8 cellular contexts compared by ENCODE assay signal in genomic region chr17:42016952-42017865, GRCh38. TPM values are rescaled to one million over a fixed set of nuclear protein-coding genes. Genes with fewer than 3 reads are reported as not detected.
A peak's percentile ranks its signal among the peaks of the same experiment; 100 is the strongest.
DNase-seq lines count a peak whose midpoint lies in the region; ATAC-seq, FAIRE-seq and TF ChIP-seq lines count a peak whose summit lies in the region.

DNAJC7 (minus strand) TSS chr17:42017439; CDS start chr17:42017416, 23 bp downstream.

- intact Hi-C loops in kidney (cut with DNase I) = no loop called here

- peak within 1 kb of the TSS; percentile 99 for H3K4me3 Mint-ChIP-seq in central memory CD8-positive, alpha-beta T cell

- H3K27ac ChIP-seq in kidney (ENCODE audit: low read depth in 2 of 2, low read length in 2 of 2) = peak within 1 kb of the TSS; percentile 94 to 95

- peak within 1 kb of the TSS; percentile 99 to 100 for H3K9ac ChIP-seq in kidney (ENCODE audit: low read length in 2 of 2)

- H3K9me3 ChIP-seq in kidney (ENCODE audit: control insufficient read depth in 1 of 2, low read length in 2 of 2) = no peaks in the 10 kb centered on the region

- peaks cover 28 to 31% of the 10 kb centered on the region in 2 donors for H3K4me1 ChIP-seq in kidney (ENCODE audit: control insufficient read depth in 1 of 2, insufficient read depth in 1 of 2, low read depth in 1 of 2, low read length in 2 of 2)

- no peak for TF ChIP-seq CTCF in AG09309 (IDR thresholded peaks at IDR 0.05; ENCODE audit: control insufficient read depth, insufficient read depth, low read depth, low read length, missing control alignments)
- TF ChIP-seq CTCF in kidney (IDR thresholded peaks at IDR 0.05; ENCODE audit: borderline replicate concordance, extremely low read depth, insufficient read depth) = peak; percentile 7

- peak within 1 kb of the TSS; percentile 96 for H3K27ac Mint-ChIP-seq in central memory CD8-positive, alpha-beta T cell (ENCODE audit: low read depth)

- no peaks in the 10 kb centered on the region for H3K9me3 Mint-ChIP-seq in central memory CD8-positive, alpha-beta T cell

- peaks cover 29% of the 10 kb centered on the region for H3K36me3 Mint-ChIP-seq in central memory CD8-positive, alpha-beta T cell (ENCODE audit: insufficient read depth)

- DNase-seq in AG09309 (ENCODE audit: low read depth) (no peak), NCI-H345 treated with DMSO at 0.1 percent for 48 hours (lab: John Stamatoyannopoulos, UW; ENCODE audit: unreplicated experiment) (peak; percentile 91), kidney (peak; percentile 98)
- peak; percentile 75 to 77 for DNase-seq in central memory CD8-positive, alpha-beta T cell (ENCODE audit: low spot score in 2 of 2)
- DNase-seq in stimulated activated CD4-positive, alpha-beta T cell treated with anti-CD3 and anti-CD28 coated beads, Interleukin-15, amount 100 ng/mL, for 1 hour (ENCODE audit: low read depth in 1 of 2, low spot score in 1 of 2) = peak; percentile 77 to 80

- H3K4me3 ChIP-seq in AG09309 (ENCODE audit: control insufficient read depth, low read depth, low read length) (peak within 1 kb of the TSS; percentile 98), kidney (ENCODE audit: low read length in 2 of 2) (peak within 1 kb of the TSS; percentile 97 to 98)

- no peaks in the 10 kb centered on the region for H3K27me3 Mint-ChIP-seq in central memory CD8-positive, alpha-beta T cell

- FAIRE-seq in kidney (lab: Jason Lieb, UNC) = no peak

- H3K36me3 ChIP-seq in kidney (ENCODE audit: control insufficient read depth in 1 of 2, insufficient read depth in 2 of 2, low read length in 2 of 2) = no peaks in the 10 kb centered on the region

- H3K4me1 Mint-ChIP-seq in central memory CD8-positive, alpha-beta T cell = peaks cover 66% of the 10 kb centered on the region

- ATAC-seq in GM19023 (IDR thresholded peaks at IDR 0.05; ENCODE audit: unreplicated experiment) (peak; percentile 69), HG03196 (IDR thresholded peaks at IDR 0.05; ENCODE audit: unreplicated experiment) (peak; percentile 75)
- ATAC-seq in activated CD4-positive, CD25-positive, alpha-beta regulatory T cell treated with anti-CD3 and anti-CD28 coated beads, Interleukin-2, amount 50 U/mL, for 24 hours = peak; percentile 92 to 94
- peak; percentile 87 for ATAC-seq in central memory CD8-positive, alpha-beta T cell (replicated peaks; ENCODE audit: extremely low read depth, poor library complexity, severe bottlenecking)

RNA-seq across cellular contexts. Expression of gene DNAJC7, which starts in this region (rescaled TPM):
- 88.1 TPM for total RNA-seq in kidney
- 141 TPM for polyA plus RNA-seq in kidney (ENCODE audit: insufficient read depth, low read depth, low replicate concordance)
